3 cellular contexts compared by ENCODE assay signal in genomic region chr12:102447426-102447825, GRCh38. TPM values are rescaled to one million over a fixed set of nuclear protein-coding genes. Genes with fewer than 3 reads are reported as not detected.
"Had no signal": no experiment of that assay in that cellular context is flagged by ENCODE, and none has a peak within 500 bp of the region (broad histone marks: within the 10 kb centered on the region; RNA-seq: fewer than 3 reads in every experiment).

No MANE protein-coding gene starts in this region.

RNA-seq across cellular contexts. Expression of gene IGF1, which starts 32.9 kb away (rescaled TPM):
- total RNA-seq: HepG2, HT-29, HT1080 had no signal
- polyA plus RNA-seq: HepG2 had no signal
